ENCODE assay signal across 3 cellular contexts in genomic region chr10:8473205-8473604, GRCh38.
TF ChIP-seq lines count a peak whose summit lies in the region.

No MANE protein-coding gene starts in this region.

TF ChIP-seq in SK-N-SH, 30 proteins besides CTCF, POLR2A, EP300 and RAD21:
- no peak for TF ChIP-seq TCF12 (IDR thresholded peaks at IDR 0.05)
- TF ChIP-seq FOXJ3 (CRISPR knock-in tag; IDR thresholded peaks at IDR 0.05): no peak
- TF ChIP-seq FOXM1 (IDR thresholded peaks at IDR 0.05; ENCODE audit: low read depth): no peak
- TF ChIP-seq GABPA (IDR thresholded peaks at IDR 0.05; ENCODE audit: low read depth): no peak
- TF ChIP-seq TAF1 (IDR thresholded peaks at IDR 0.05; ENCODE audit: borderline replicate concordance, low read depth, low read length): no peak
- no peak for TF ChIP-seq POLR2AphosphoS5 (IDR thresholded peaks at IDR 0.05; ENCODE audit: low read depth, low read length)
- no peak for TF ChIP-seq NFIC (IDR thresholded peaks at IDR 0.05; ENCODE audit: borderline replicate concordance)
- TF ChIP-seq, protein P1, sequence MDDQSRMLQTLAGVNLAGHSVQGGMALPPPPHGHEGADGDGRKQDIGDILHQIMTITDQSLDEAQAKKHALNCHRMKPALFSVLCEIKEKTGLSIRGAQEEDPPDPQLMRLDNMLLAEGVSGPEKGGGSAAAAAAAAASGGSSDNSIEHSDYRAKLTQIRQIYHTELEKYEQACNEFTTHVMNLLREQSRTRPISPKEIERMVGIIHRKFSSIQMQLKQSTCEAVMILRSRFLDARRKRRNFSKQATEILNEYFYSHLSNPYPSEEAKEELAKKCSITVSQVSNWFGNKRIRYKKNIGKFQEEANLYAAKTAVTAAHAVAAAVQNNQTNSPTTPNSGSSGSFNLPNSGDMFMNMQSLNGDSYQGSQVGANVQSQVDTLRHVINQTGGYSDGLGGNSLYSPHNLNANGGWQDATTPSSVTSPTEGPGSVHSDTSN (IDR thresholded peaks at IDR 0.05): no peak

TF ChIP-seq in SK-N-SH treated with all-trans-retinoic acid at 6 μM for 48 hours, 23 proteins besides CTCF, POLR2A, EP300 and RAD21:
- TF ChIP-seq, protein P2, sequence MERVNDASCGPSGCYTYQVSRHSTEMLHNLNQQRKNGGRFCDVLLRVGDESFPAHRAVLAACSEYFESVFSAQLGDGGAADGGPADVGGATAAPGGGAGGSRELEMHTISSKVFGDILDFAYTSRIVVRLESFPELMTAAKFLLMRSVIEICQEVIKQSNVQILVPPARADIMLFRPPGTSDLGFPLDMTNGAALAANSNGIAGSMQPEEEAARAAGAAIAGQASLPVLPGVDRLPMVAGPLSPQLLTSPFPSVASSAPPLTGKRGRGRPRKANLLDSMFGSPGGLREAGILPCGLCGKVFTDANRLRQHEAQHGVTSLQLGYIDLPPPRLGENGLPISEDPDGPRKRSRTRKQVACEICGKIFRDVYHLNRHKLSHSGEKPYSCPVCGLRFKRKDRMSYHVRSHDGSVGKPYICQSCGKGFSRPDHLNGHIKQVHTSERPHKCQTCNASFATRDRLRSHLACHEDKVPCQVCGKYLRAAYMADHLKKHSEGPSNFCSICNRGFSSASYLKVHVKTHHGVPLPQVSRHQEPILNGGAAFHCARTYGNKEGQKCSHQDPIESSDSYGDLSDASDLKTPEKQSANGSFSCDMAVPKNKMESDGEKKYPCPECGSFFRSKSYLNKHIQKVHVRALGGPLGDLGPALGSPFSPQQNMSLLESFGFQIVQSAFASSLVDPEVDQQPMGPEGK (CRISPR knock-in tag; IDR thresholded peaks at IDR 0.05; ENCODE audit: borderline replicate concordance): no peak

TF ChIP-seq in H1, 55 proteins besides CTCF, POLR2A, EP300 and RAD21:
- TF ChIP-seq GABPA (IDR thresholded peaks at IDR 0.05; ENCODE audit: borderline replicate concordance, insufficient read depth, low read length): no peak
